In the genomic region with DNA sequence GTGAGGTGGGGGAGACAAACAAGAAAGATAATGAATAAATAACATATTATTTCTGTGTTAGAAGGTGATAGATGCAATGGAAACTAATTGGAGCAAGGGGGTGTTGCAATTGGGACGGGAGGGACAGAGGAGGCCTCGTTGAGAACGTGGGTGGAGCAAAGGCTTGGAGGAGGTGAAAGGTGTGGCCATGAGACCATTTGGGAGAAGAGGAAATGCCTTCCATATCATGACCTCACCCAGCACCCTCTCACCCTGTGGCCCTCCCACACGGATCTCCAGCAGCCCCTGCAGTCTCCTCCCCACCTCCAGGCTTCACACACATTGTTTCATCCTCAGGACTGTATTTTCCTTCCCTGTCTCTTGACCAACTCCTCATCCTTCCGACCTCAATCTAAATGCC, we compare ENCODE assay signal across 11 cellular contexts.
DNase-seq lines count a peak whose midpoint lies in the region; ATAC-seq and TF ChIP-seq lines count a peak whose summit lies in the region.
"Had no signal": no experiment of that assay in that cellular context is flagged by ENCODE, and none has a peak within 500 bp of the region (broad histone marks: within the 10 kb centered on the region; RNA-seq: fewer than 3 reads in every experiment).

No MANE protein-coding gene starts in this region.

- H3K27ac ChIP-seq in osteoblast (ENCODE audit: low read depth, low read length), result peak overlapping the region; percentile 94

- DNase-seq in EH (ENCODE audit: low read depth) (peak; percentile 48), NCI-H226 (peak; percentile 84), epithelial cell of esophagus (ENCODE audit: low read depth) (peak; percentile 51), osteoblast (ENCODE audit: insufficient read length, low spot score, missing footprints) (no peak), GOT3 (lab: John Stamatoyannopoulos, UW) (no peak), dedifferentiated amniotic fluid mesenchymal stem cell (ENCODE audit: extremely low spot score) (no peak)
- DNase-seq in central memory CD4-positive, alpha-beta T cell, result no peak
- DNase-seq: activated CD8-positive, alpha-beta memory T cell treated with anti-CD3 and anti-CD28 coated beads, Interleukin-2, amount 50 U/mL, for 48 hours; RPMI8226 had no signal

- no peaks in the 10 kb centered on the region for H4K20me1 ChIP-seq in osteoblast (ENCODE audit: insufficient read depth, low read length)

- H3K4me2 ChIP-seq in osteoblast (ENCODE audit: insufficient read depth, low read length), result no peak overlapping the region

- ATAC-seq in HG03280 (IDR thresholded peaks at IDR 0.05; ENCODE audit: unreplicated experiment), result no peak
- ATAC-seq: natural killer cell treated with Interleukin-12 subunit alpha and Interleukin-12 subunit beta and Interleukin-15 and Interleukin-18, amount 100 ng/mL, for 72 hours had no signal

- TF ChIP-seq CTCF in epithelial cell of esophagus (IDR thresholded peaks at IDR 0.05; ENCODE audit: insufficient read depth, low read depth, low read length, missing control alignments) (no peak), osteoblast (IDR thresholded peaks at IDR 0.05; ENCODE audit: extremely low read depth, low read depth, low read length) (no peak)

- no peaks in the 10 kb centered on the region for H3K27me3 ChIP-seq in osteoblast (ENCODE audit: insufficient read depth, low read length)

- H3K36me3 ChIP-seq in osteoblast (ENCODE audit: insufficient read depth, low read length), result no peaks in the 10 kb centered on the region

- H3K79me2 ChIP-seq in osteoblast (ENCODE audit: insufficient read depth, low read length), result no peaks in the 10 kb centered on the region

- H3K9me3 ChIP-seq in osteoblast (ENCODE audit: low read depth, low read length), result no peaks in the 10 kb centered on the region

- peaks cover 47% of the 10 kb centered on the region for H3K4me1 ChIP-seq in osteoblast (ENCODE audit: insufficient read depth, low read length)

- H2AFZ ChIP-seq in osteoblast (ENCODE audit: low read length), result no peak overlapping the region

- H3K4me3 ChIP-seq in epithelial cell of esophagus (ENCODE audit: low read length) (no peak overlapping the region), osteoblast (ENCODE audit: insufficient read depth, low read length) (no peak overlapping the region)

Comparison
In these comparisons a context has a peak if more than half of its experiments do, and no peak if none do; other contexts are left out.
1. DNase-seq: peak in EH (single experiment), NCI-H226 (single experiment) and epithelial cell of esophagus (single experiment); none in osteoblast (single experiment), GOT3 (single experiment), central memory CD4-positive, alpha-beta T cell (single experiment) and dedifferentiated amniotic fluid mesenchymal stem cell (single experiment).